ENCODE assay signal across 21 cellular contexts in genomic region chr1:205398586-205398985, GRCh38. TPM values are rescaled to one million over a fixed set of nuclear protein-coding genes. Genes with fewer than 3 reads are reported as not detected.
DNase-seq lines count a peak whose midpoint lies in the region; ATAC-seq and TF ChIP-seq lines count a peak whose summit lies in the region.
"Had no signal": no experiment of that assay in that cellular context is flagged by ENCODE, and none has a peak within 500 bp of the region (broad histone marks: within the 10 kb centered on the region; RNA-seq: fewer than 3 reads in every experiment).

No MANE protein-coding gene starts in this region.

- peak; percentile 64 to 66 for DNase-seq in SJCRH30
- DNase-seq in esophagus muscularis mucosa (ENCODE audit: extremely low spot score): peak; percentile 74
- no peak for DNase-seq in mesenchymal stem cell
- DNase-seq in HPDE6-E6E7 (ENCODE audit: extremely low spot score): no peak
- DNase-seq in stimulated activated CD4-positive, alpha-beta T cell treated with anti-CD3 and anti-CD28 coated beads, Interleukin-15, amount 100 ng/mL, for 24 hours: no peak
- DNase-seq in activated CD4-positive, alpha-beta T cell treated with anti-CD3 and anti-CD28 coated beads for 36 hours: no peak
- DNase-seq: C1 segment of cervical spinal cord; Calu3; CD4-positive, alpha-beta memory T cell; COR-L47; DMS53; DMS79 treated with DMSO at 0.1 percent for 48 hours; GF-D8; H9; HFFc6 had no signal

- no peak overlapping the region for H3K23ac ChIP-seq in mesenchymal stem cell (ENCODE audit: low read length in 2 of 2)

- 88% methylated on average over 4 of the region's 4 CpGs for WGBS in esophagus muscularis mucosa
- 94% methylated on average over 3 of the region's 4 CpGs for WGBS in mesenchymal stem cell

- no peak overlapping the region for H2BK5ac ChIP-seq in mesenchymal stem cell (ENCODE audit: low read depth, low read length, poor library complexity, severe bottlenecking)

- H4K8ac ChIP-seq in mesenchymal stem cell (ENCODE audit: low read length): no peak overlapping the region

- no peak overlapping the region for H2BK15ac ChIP-seq in mesenchymal stem cell (ENCODE audit: low read depth, poor library complexity, severe bottlenecking)

- H3K27ac ChIP-seq in SJCRH30 (no peak overlapping the region), esophagus muscularis mucosa (replicated peaks in 1 of 4) (no peak overlapping the region), mesenchymal stem cell (ENCODE audit: low read length, poor library complexity, severe bottlenecking) (no peak overlapping the region)

- no peak overlapping the region for H2BK12ac ChIP-seq in mesenchymal stem cell (ENCODE audit: low read length in 2 of 2)

- H3K27me3 Mint-ChIP-seq in activated CD4-positive, alpha-beta T cell treated with anti-CD3 and anti-CD28 coated beads for 36 hours: peaks cover 4% of the 10 kb centered on the region

- intact Hi-C loops in esophagus muscularis mucosa (cut with DNase I): loop anchor here (5.0 kb wide), 1 partner anchor 124 kb away; no protein-coding TSS in a partner anchor
- intact Hi-C loops in activated CD4-positive, alpha-beta T cell treated with anti-CD3 and anti-CD28 coated beads for 36 hours (cut with DNase I, micrococcal nuclease): loop anchor here in 1 of 2 experiments (10.0 kb wide), 1 partner anchor 256 kb away; no protein-coding TSS in a partner anchor

- H2BK120ac ChIP-seq in mesenchymal stem cell (ENCODE audit: low read depth, low read length): no peak overlapping the region

- H3K4me3 ChIP-seq in SJCRH30 (no peak overlapping the region), esophagus muscularis mucosa (no peak overlapping the region), mesenchymal stem cell (ENCODE audit: insufficient read depth in 1 of 2, low read depth in 1 of 2, low read length in 2 of 2) (no peak overlapping the region)
- H3K4me3 ChIP-seq: GM23338 had no signal

- H3K9me3 ChIP-seq in SJCRH30 (replicated peaks): no peaks in the 10 kb centered on the region
- no peaks in the 10 kb centered on the region for H3K9me3 ChIP-seq in esophagus muscularis mucosa
- peaks cover 6% of the 10 kb centered on the region for H3K9me3 ChIP-seq in mesenchymal stem cell (ENCODE audit: control insufficient read depth, low read length)

- no peak overlapping the region for H2AK5ac ChIP-seq in mesenchymal stem cell (ENCODE audit: low read length, severe bottlenecking)

- H3K27me3 ChIP-seq in SJCRH30 (no peaks in the 10 kb centered on the region), esophagus muscularis mucosa (peaks cover 0 to 11% (median 0%) of the 10 kb centered on the region in 4 donors), mesenchymal stem cell (ENCODE audit: control insufficient read depth in 1 of 2, insufficient read depth in 1 of 2, low read length in 2 of 2) (peaks cover 14 to 23% of the 10 kb centered on the region in 2 experiments)

- no peak for TF ChIP-seq POLR2A in esophagus muscularis mucosa (IDR thresholded peaks at IDR 0.05; ENCODE audit: low read depth)

- H4K91ac ChIP-seq in mesenchymal stem cell (ENCODE audit: low read length): no peak overlapping the region

- no peak overlapping the region for H3K18ac ChIP-seq in mesenchymal stem cell (ENCODE audit: low read depth in 1 of 2, low read length in 2 of 2)

- H3K4me1 Mint-ChIP-seq in activated CD4-positive, alpha-beta T cell treated with anti-CD3 and anti-CD28 coated beads for 36 hours: no peaks in the 10 kb centered on the region

- H3K4me2 ChIP-seq in mesenchymal stem cell (ENCODE audit: low read length, poor library complexity, severe bottlenecking): no peak overlapping the region
- H3K4me2 ChIP-seq: GM23338 had no signal

- H3K4ac ChIP-seq in mesenchymal stem cell (ENCODE audit: low read depth in 1 of 2, low read length in 2 of 2): no peak overlapping the region

- CTCF ChIA-PET in activated CD4-positive, alpha-beta T cell treated with anti-CD3 and anti-CD28 coated beads for 36 hours (lab: Charles Lee): interaction anchor here (1.5 to 3.6 kb wide), 4 partner anchors 12 to 89 kb away, joined by 5 to 79 read pairs (median 12); no protein-coding TSS in a partner anchor

- H2AFZ ChIP-seq in mesenchymal stem cell (ENCODE audit: low read depth, low read length): peak overlapping the region; percentile 14
- H2AFZ ChIP-seq: GM23338 had no signal

- H3K79me1 ChIP-seq in mesenchymal stem cell (replicated peaks; ENCODE audit: low read length, poor library complexity, severe bottlenecking): no peaks in the 10 kb centered on the region

- H3K9me3 Mint-ChIP-seq in activated CD4-positive, alpha-beta T cell treated with anti-CD3 and anti-CD28 coated beads for 36 hours (ENCODE audit: low read depth): no peaks in the 10 kb centered on the region
- H3K9me3 Mint-ChIP-seq: HFFc6 had no signal

- H3K36me3 Mint-ChIP-seq in activated CD4-positive, alpha-beta T cell treated with anti-CD3 and anti-CD28 coated beads for 36 hours (ENCODE audit: low read depth): no peaks in the 10 kb centered on the region
- H3K36me3 Mint-ChIP-seq: CD4-positive, alpha-beta memory T cell had no signal

- H3K4me3 Mint-ChIP-seq in activated CD4-positive, alpha-beta T cell treated with anti-CD3 and anti-CD28 coated beads for 36 hours: no peak overlapping the region
- H3K4me3 Mint-ChIP-seq: CD4-positive, alpha-beta memory T cell; GM23338; H9; HFFc6 had no signal

- H3K36me3 ChIP-seq in SJCRH30: no peaks in the 10 kb centered on the region
- H3K36me3 ChIP-seq in esophagus muscularis mucosa: no peaks in the 10 kb centered on the region
- H3K36me3 ChIP-seq in mesenchymal stem cell (ENCODE audit: control insufficient read depth in 1 of 2, insufficient read depth in 2 of 2, low read depth in 1 of 2, low read length in 2 of 2): no peaks in the 10 kb centered on the region

- ATAC-seq in activated CD4-positive, alpha-beta T cell treated with anti-CD3 and anti-CD28 coated beads for 36 hours: no peak
- ATAC-seq: GM23338, HCT116 had no signal

- peak overlapping the region in 1 of 2 experiments; percentile 60 for H3K14ac ChIP-seq in mesenchymal stem cell (ENCODE audit: low read length in 2 of 2)

- H3K27ac Mint-ChIP-seq in activated CD4-positive, alpha-beta T cell treated with anti-CD3 and anti-CD28 coated beads for 36 hours: no peak overlapping the region
- H3K27ac Mint-ChIP-seq: GM23338, H9, HFFc6 had no signal

- POLR2A ChIA-PET in activated CD4-positive, alpha-beta T cell treated with anti-CD3 and anti-CD28 coated beads for 36 hours (lab: Charles Lee): no interaction called here

- TF ChIP-seq CTCF in esophagus muscularis mucosa (IDR thresholded peaks at IDR 0.05): no peak

- TF ChIP-seq EP300 in esophagus muscularis mucosa (IDR thresholded peaks at IDR 0.05): no peak

- H3K4me1 ChIP-seq in SJCRH30 (no peaks in the 10 kb centered on the region; the same call in 1 of the 2 replicates), esophagus muscularis mucosa (peaks cover 0 to 5% (median 0%) of the 10 kb centered on the region in 4 donors), mesenchymal stem cell (ENCODE audit: control insufficient read depth, insufficient read depth, low read depth, low read length) (no peaks in the 10 kb centered on the region)

- H3K9ac ChIP-seq in mesenchymal stem cell (ENCODE audit: low read length): no peak overlapping the region

RNA-seq across cellular contexts. Expression of gene LEMD1, which starts 23.3 kb away (rescaled TPM):
- total RNA-seq in SJCRH30 (2014; rRNA removed; shearing (Covaris generic)): 1.5 and 1.7 TPM in 2 replicates
- not detected for total RNA-seq in esophagus muscularis mucosa
- polyA plus RNA-seq in mesenchymal stem cell (2013, experiment 1 of 2): not detected
- polyA plus RNA-seq in mesenchymal stem cell (2013, experiment 2 of 2): not detected
- under 1 TPM; 0.66 to 0.79 TPM for total RNA-seq in activated CD4-positive, alpha-beta T cell treated with anti-CD3 and anti-CD28 coated beads for 36 hours
- total RNA-seq: HFFc6 had no signal
- polyA plus RNA-seq: BJ; CD4-positive, alpha-beta memory T cell had no signal

RNA-seq across cellular contexts. Expression of gene KLHDC8A, which starts 41.9 kb away (rescaled TPM):
- not detected in 2 replicates for total RNA-seq in SJCRH30 (2014; rRNA removed; shearing (Covaris generic))
- total RNA-seq in esophagus muscularis mucosa: 1 to 10 TPM in 2 of 4 donors, under 1 TPM in 2; 0.32 to 2.0 (median 1.2) TPM
- polyA plus RNA-seq in mesenchymal stem cell (2013, experiment 1 of 2): not detected
- not detected for polyA plus RNA-seq in mesenchymal stem cell (2013, experiment 2 of 2)
- total RNA-seq in activated CD4-positive, alpha-beta T cell treated with anti-CD3 and anti-CD28 coated beads for 36 hours: not detected
- total RNA-seq: A172; A673; Calu3; CD4-positive, alpha-beta memory T cell; H4; HFFc6 had no signal
- polyA plus RNA-seq: BJ; CD4-positive, alpha-beta memory T cell had no signal

RNA-seq across cellular contexts. Expression of gene BLACAT1, which starts 57.3 kb away (rescaled TPM):
- total RNA-seq in SJCRH30 (2014; rRNA removed; shearing (Covaris generic)): 1.1 and 1.4 TPM in 2 replicates
- total RNA-seq in esophagus muscularis mucosa: not detected
- not detected for polyA plus RNA-seq in mesenchymal stem cell (2013, experiment 1 of 2)
- not detected for polyA plus RNA-seq in mesenchymal stem cell (2013, experiment 2 of 2)
- total RNA-seq in activated CD4-positive, alpha-beta T cell treated with anti-CD3 and anti-CD28 coated beads for 36 hours: under 1 TPM; 0.25 to 0.32 TPM
- total RNA-seq: HFFc6 had no signal
- polyA plus RNA-seq: CD4-positive, alpha-beta memory T cell had no signal

Comparison
In these comparisons a context has a peak if more than half of its experiments do, and no peak if none do; other contexts are left out.
1. DNase-seq: peak in SJCRH30 (2 of 2) and esophagus muscularis mucosa (single experiment); none in mesenchymal stem cell (single experiment), HPDE6-E6E7 (single experiment), stimulated activated CD4-positive, alpha-beta T cell treated with anti-CD3 and anti-CD28 coated beads, Interleukin-15, amount 100 ng/mL, for 24 hours (single experiment) and activated CD4-positive, alpha-beta T cell treated with anti-CD3 and anti-CD28 coated beads for 36 hours (single experiment).